18 cellular contexts compared by ENCODE assay signal in the genomic region with DNA sequence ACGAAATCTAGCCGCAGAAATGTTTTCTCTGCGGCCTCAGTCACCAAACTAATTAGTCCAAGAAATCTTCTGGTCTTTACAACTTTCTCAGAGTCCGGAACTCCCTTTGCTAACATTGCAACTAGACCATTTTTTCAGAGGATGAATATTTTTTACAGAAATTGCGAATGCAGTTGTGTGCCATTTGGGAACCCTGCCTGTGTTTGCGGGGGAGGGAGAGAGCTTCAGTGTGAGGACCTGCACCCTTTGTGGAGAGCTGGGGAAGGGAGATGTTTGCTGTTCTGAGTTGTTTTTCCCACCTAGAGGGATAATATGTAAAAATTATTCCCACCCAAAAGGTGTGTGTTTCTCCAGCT. TPM values are rescaled to one million over a fixed set of nuclear protein-coding genes. Genes with fewer than 3 reads are reported as not detected.
DNase-seq lines count a peak whose midpoint lies in the region; ATAC-seq, FAIRE-seq and TF ChIP-seq lines count a peak whose summit lies in the region.
"Had no signal": no experiment of that assay in that cellular context is flagged by ENCODE, and none has a peak within 500 bp of the region (broad histone marks: within the 10 kb centered on the region; RNA-seq: fewer than 3 reads in every experiment).

No MANE protein-coding gene starts in this region.

- in situ Hi-C loops in brain microvascular endothelial cell (cut with HindIII; ENCODE audit: low pct_ligation_motif_present, low sequenced_read_pairs): no loop called here

- no peak overlapping the region for H2AFZ ChIP-seq in neural progenitor cell (replicated peaks)

- no peak overlapping the region for H3K27ac Mint-ChIP-seq in neural progenitor cell
- H3K27ac Mint-ChIP-seq: dendritic cell treated with granulocyte-macrophage colony-stimulating factor and Interleukin-4, amounts not matched to agents 40 ng/mL and 50 ng/mL, for 4 days; natural killer cell treated with Interleukin-12 subunit alpha and Interleukin-12 subunit beta and Interleukin-15 and Interleukin-18, amount 100 ng/mL, for 72 hours had no signal

- no peaks in the 10 kb centered on the region for H3K9me3 Mint-ChIP-seq in neural progenitor cell
- H3K9me3 Mint-ChIP-seq: dendritic cell treated with granulocyte-macrophage colony-stimulating factor and Interleukin-4, amounts not matched to agents 40 ng/mL and 50 ng/mL, for 4 days; natural killer cell treated with Interleukin-12 subunit alpha and Interleukin-12 subunit beta and Interleukin-15 and Interleukin-18, amount 100 ng/mL, for 72 hours had no signal

- TF ChIP-seq CTCF in fibroblast of the aortic adventitia (IDR thresholded peaks at IDR 0.05; ENCODE audit: insufficient read depth, low read length): no peak
- no peak for TF ChIP-seq CTCF in neural progenitor cell (IDR thresholded peaks at IDR 0.05)
- no peak for TF ChIP-seq CTCF in brain microvascular endothelial cell (IDR thresholded peaks at IDR 0.05; ENCODE audit: low read depth, low read length, missing control alignments)

- peaks cover 48% of the 10 kb centered on the region for H3F3A ChIP-seq in neural progenitor cell (ENCODE audit: low read depth)

- no peak for TF ChIP-seq POLR2A in H54 (IDR thresholded peaks at IDR 0.05; ENCODE audit: low read depth, low read length)

- peak overlapping the region; percentile 81 to 99 (median 94); a peak in 21 of 22 replicates for H3K4me2 ChIP-seq in BLaER1 treated with 17β-estradiol and CSF1 and Interleukin-3, amounts not matched to agents 10 nM and 100 nM
- H3K4me2 ChIP-seq in neural progenitor cell: peak overlapping the region; percentile 91

- no peaks in the 10 kb centered on the region for H3K9me3 ChIP-seq in BLaER1 treated with 17β-estradiol and CSF1 and Interleukin-3, amounts not matched to agents 10 nM and 100 nM (replicated peaks in 1 of 11)
- H3K9me3 ChIP-seq in SJCRH30 (replicated peaks) (no peaks in the 10 kb centered on the region), neural progenitor cell (ENCODE audit: low read depth) (no peaks in the 10 kb centered on the region)

- ATAC-seq in esophagus mucosa: no peak
- ATAC-seq: natural killer cell treated with Interleukin-12 subunit alpha and Interleukin-12 subunit beta and Interleukin-15 and Interleukin-18, amount 100 ng/mL, for 72 hours; right cardiac atrium had no signal

- H3K79me2 ChIP-seq in neural progenitor cell (ENCODE audit: low read depth): peaks cover 46% of the 10 kb centered on the region

- peak overlapping the region; percentile 78 to 98 (median 94) for H3K9ac ChIP-seq in BLaER1 treated with 17β-estradiol and CSF1 and Interleukin-3, amounts not matched to agents 10 nM and 100 nM
- H3K9ac ChIP-seq in neural progenitor cell: no peak overlapping the region

- H3K27me3 ChIP-seq in BLaER1 treated with 17β-estradiol and CSF1 and Interleukin-3, amounts not matched to agents 10 nM and 100 nM: peaks cover 99 to 100% (median 100%) of the 10 kb centered on the region in 11 experiments
- H3K27me3 ChIP-seq in SJCRH30 (no peaks in the 10 kb centered on the region), neural progenitor cell (peaks cover 100% of the 10 kb centered on the region), brain microvascular endothelial cell (replicated peaks) (peaks cover 87% of the 10 kb centered on the region)

- peaks cover 52% of the 10 kb centered on the region for H3K4me1 Mint-ChIP-seq in neural progenitor cell

- DNase-seq in SJCRH30 (no peak), fibroblast of the aortic adventitia (ENCODE audit: low read depth) (no peak), neural progenitor cell (ENCODE audit: low spot score) (no peak), amniotic stem cell (lab: John Stamatoyannopoulos, UW) (no peak), H54 (ENCODE audit: insufficient read length, low spot score) (no peak), brain microvascular endothelial cell (no peak)
- DNase-seq: ACHN; activated CD4-positive, alpha-beta T cell treated with anti-CD3 and anti-CD28 coated beads for 48 hours; GOT3; NCI-H1092; right cardiac atrium; SHP77; stimulated activated CD4-positive, alpha-beta T cell treated with anti-CD3 and anti-CD28 coated beads, Interleukin-2, amount 100 ng/mL, for 24 hours had no signal

- peaks cover 0 to 49% (median 24%) of the 10 kb centered on the region in 11 experiments; a peak in 14 of 22 replicates for H3K36me3 ChIP-seq in BLaER1 treated with 17β-estradiol and CSF1 and Interleukin-3, amounts not matched to agents 10 nM and 100 nM
- no peaks in the 10 kb centered on the region for H3K36me3 ChIP-seq in SJCRH30
- no peaks in the 10 kb centered on the region for H3K36me3 ChIP-seq in neural progenitor cell
- H3K36me3 ChIP-seq in brain microvascular endothelial cell (replicated peaks): no peaks in the 10 kb centered on the region

- peak overlapping the region; percentile 93 for H3K4me3 Mint-ChIP-seq in neural progenitor cell
- H3K4me3 Mint-ChIP-seq: dendritic cell treated with granulocyte-macrophage colony-stimulating factor and Interleukin-4, amounts not matched to agents 40 ng/mL and 50 ng/mL, for 4 days; natural killer cell treated with Interleukin-12 subunit alpha and Interleukin-12 subunit beta and Interleukin-15 and Interleukin-18, amount 100 ng/mL, for 72 hours had no signal

- H4K20me1 ChIP-seq in BLaER1 treated with 17β-estradiol and CSF1 and Interleukin-3, amounts not matched to agents 10 nM and 100 nM: peaks cover 38 to 92% (median 82%) of the 10 kb centered on the region in 11 experiments; a peak in 20 of 22 replicates
- peaks cover 86% of the 10 kb centered on the region for H4K20me1 ChIP-seq in neural progenitor cell (ENCODE audit: low read depth)

- H3K27ac ChIP-seq in BLaER1 treated with 17β-estradiol and CSF1 and Interleukin-3, amounts not matched to agents 10 nM and 100 nM: peak overlapping the region; percentile 55 to 97 (median 94); a peak in 20 of 22 replicates
- H3K27ac ChIP-seq in SJCRH30 (peak overlapping the region; percentile 49; the same call in 1 of the 2 replicates), neural progenitor cell (no peak overlapping the region), brain microvascular endothelial cell (no peak overlapping the region)

- no peak for FAIRE-seq in H54 (lab: Jason Lieb, UNC)

- H3K27me3 Mint-ChIP-seq in neural progenitor cell (ENCODE audit: insufficient read depth, low read depth): peaks cover 66% of the 10 kb centered on the region

- H3K4me1 ChIP-seq in BLaER1 treated with 17β-estradiol and CSF1 and Interleukin-3, amounts not matched to agents 10 nM and 100 nM: peaks cover 34 to 57% (median 46%) of the 10 kb centered on the region in 10 experiments
- H3K4me1 ChIP-seq in SJCRH30 (no peaks in the 10 kb centered on the region), neural progenitor cell (peaks cover 51% of the 10 kb centered on the region)

- peaks cover 9% of the 10 kb centered on the region for H3K36me3 Mint-ChIP-seq in neural progenitor cell

- H3K4me3 ChIP-seq in BLaER1 treated with 17β-estradiol and CSF1 and Interleukin-3, amounts not matched to agents 10 nM and 100 nM: peak overlapping the region; percentile 72 to 89 (median 82)
- H3K4me3 ChIP-seq in SJCRH30: peak overlapping the region; percentile 68
- peak overlapping the region; percentile 25 for H3K4me3 ChIP-seq in fibroblast of the aortic adventitia (ENCODE audit: low read depth, low read length)
- H3K4me3 ChIP-seq in neural progenitor cell: peak overlapping the region; percentile 64
- H3K4me3 ChIP-seq in brain microvascular endothelial cell (ENCODE audit: low read depth, low read length): no peak overlapping the region

RNA-seq across cellular contexts. Expression of gene IRX1, which starts 2.1 kb away (rescaled TPM):
- 4.0 and 4.9 TPM in 2 replicates for total RNA-seq in SJCRH30 (2014; rRNA removed; shearing (Covaris generic))
- 7.9 and 8.0 TPM in 2 replicates for total RNA-seq in fibroblast of the aortic adventitia (ENCODE audit: low replicate concordance)
- 0.95 and 7.6 TPM in 2 replicates for total RNA-seq in neural progenitor cell (ENCODE audit: low replicate concordance)
- 1.1 TPM for total RNA-seq in esophagus mucosa
- total RNA-seq: natural killer cell treated with Interleukin-12 subunit alpha and Interleukin-12 subunit beta and Interleukin-15 and Interleukin-18, amount 100 ng/mL, for 72 hours; right cardiac atrium; T-helper 2 cell treated with Interferon-gamma antibody and Interleukin-4, amounts not matched to agents 100 ng/mL and 5 ng/mL, for 36 hours had no signal

Comparison
In these comparisons a context has a peak if more than half of its experiments do, and no peak if none do; other contexts are left out.
1. H3K27ac ChIP-seq: peak in BLaER1 treated with 17β-estradiol and CSF1 and Interleukin-3, amounts not matched to agents 10 nM and 100 nM (11 of 11) and SJCRH30 (single experiment); none in neural progenitor cell (single experiment) and brain microvascular endothelial cell (single experiment).